6 cellular contexts compared by ENCODE assay signal in genomic region chr1:153679337-153680119, GRCh38. TPM values are rescaled to one million over a fixed set of nuclear protein-coding genes. Genes with fewer than 3 reads are reported as not detected.
DNase-seq lines count a peak whose midpoint lies in the region; ATAC-seq, FAIRE-seq and TF ChIP-seq lines count a peak whose summit lies in the region.

No MANE protein-coding gene starts in this region.

- POLR2A ChIA-PET in A549 (lab: Yijun Ruan, JAX), result interaction anchor here (0.8 kb wide), 1 partner anchor 48 kb away, joined by 6 read pairs; the partner anchor contains the start of gene INTS3

- no peak for TF ChIP-seq EP300 in A549 (IDR thresholded peaks at IDR 0.05)

- peak overlapping the region; percentile 21 for H2AFZ ChIP-seq in fibroblast of lung (ENCODE audit: low read length)

- H3K27me3 ChIP-seq in SJSA1 (replicated peaks), result peaks cover 40% of the 10 kb centered on the region
- peaks cover 41% of the 10 kb centered on the region for H3K27me3 ChIP-seq in fibroblast of lung (ENCODE audit: control insufficient read depth, insufficient read depth, low read length)

- H3K9me3 ChIP-seq in A549 (no peaks in the 10 kb centered on the region), SJSA1 (replicated peaks) (peaks cover 4% of the 10 kb centered on the region; the same call in 1 of the 2 replicates), fibroblast of lung (ENCODE audit: control insufficient read depth, insufficient read depth, low read depth, low read length) (no peaks in the 10 kb centered on the region)

- H4K20me1 ChIP-seq in fibroblast of lung (ENCODE audit: control insufficient read depth, extremely low read depth, insufficient read depth, low read length), result no peaks in the 10 kb centered on the region

- H3K4me2 ChIP-seq in A549, result peak overlapping the region; percentile 96
- H3K4me2 ChIP-seq in fibroblast of lung (ENCODE audit: extremely low read depth, insufficient read depth, low read length), result peak overlapping the region; percentile 75

- H3K9ac ChIP-seq in fibroblast of lung (ENCODE audit: insufficient read depth, low read length), result peak overlapping the region; percentile 7

- H3K36me3 ChIP-seq in SJSA1, result no peaks in the 10 kb centered on the region
- no peaks in the 10 kb centered on the region for H3K36me3 ChIP-seq in fibroblast of lung (ENCODE audit: control insufficient read depth, insufficient read depth, low read length)

- H3K4me1 ChIP-seq in A549 (peaks cover 16% of the 10 kb centered on the region; the same call in 2 of the 3 replicates), SJSA1 (replicated peaks) (peaks cover 18% of the 10 kb centered on the region), fibroblast of lung (ENCODE audit: control insufficient read depth, extremely low read depth, insufficient read depth, low read length) (peaks cover 10% of the 10 kb centered on the region)

- H3K27ac ChIP-seq in A549, result peak overlapping the region; percentile 48 to 81; a peak in 5 of 6 replicates
- H3K27ac ChIP-seq in SJSA1, result no peak overlapping the region
- no peak overlapping the region for H3K27ac ChIP-seq in fibroblast of lung (ENCODE audit: insufficient read depth, low read length)

- DNase-seq in A549 (ENCODE audit: low read depth in 1 of 2, low spot score in 1 of 2), result peak in 1 of 2 experiments; percentile 30
- peak in 1 of 2 experiments; percentile 18 for DNase-seq in SJSA1 (ENCODE audit: low read depth in 1 of 2, low spot score in 2 of 2)
- DNase-seq in fibroblast of lung (ENCODE audit: low read depth in 2 of 2), result no peak
- DNase-seq in stimulated activated CD4-positive, alpha-beta T cell treated with anti-CD3 and anti-CD28 coated beads, Interleukin-4, amount 100 ng/mL, for 4 hours, result peak; percentile 30 to 34
- no peak for DNase-seq in T1000 (lab: John Stamatoyannopoulos, UW)

- no peak for TF ChIP-seq POLR2A in A549 (IDR thresholded peaks at IDR 0.05; ENCODE audit: low read length)

- CTCF ChIA-PET in A549 (lab: Yijun Ruan, JAX), result interaction anchor here (1.0 to 9.1 kb wide), 13 partner anchors 14 to 327 kb away, joined by 3 to 130 read pairs (median 8); partner anchors contain the start of genes RAB13 and SLC27A3

- TF ChIP-seq CTCF in A549 (IDR thresholded peaks at IDR 0.05), result no peak
- TF ChIP-seq CTCF in fibroblast of lung (conservative IDR thresholded peaks at IDR 0.05 in 1 of 2, IDR thresholded peaks at IDR 0.05 in 1 of 2; ENCODE audit: low read depth in 1 of 2, low read length in 2 of 2), result no peak

- TF ChIP-seq RAD21 in A549 (conservative IDR thresholded peaks at IDR 0.05 in 1 of 2, IDR thresholded peaks at IDR 0.05 in 1 of 2), result no peak

- WGBS in A549 (ENCODE audit: missing lambda C conversion rate), result 74% methylated on average over 48 of the region's 73 CpGs

- H3K4me3 ChIP-seq in A549 (peak overlapping the region; percentile 48), SJSA1 (peak overlapping the region; percentile 25), fibroblast of lung (replicated peaks in 1 of 4; ENCODE audit: control extremely low read depth in 1 of 4, insufficient read depth in 1 of 4, low read depth in 3 of 4, low read length in 4 of 4) (peak overlapping the region; percentile 6 to 50 (median 36))

- ATAC-seq in A549 (peak; percentile 63 to 66), HG02642 (IDR thresholded peaks at IDR 0.05; ENCODE audit: poor library complexity, unreplicated experiment) (no peak)

- FAIRE-seq in A549 (lab: Jason Lieb, UNC), result no peak

- no peaks in the 10 kb centered on the region for H3K79me2 ChIP-seq in fibroblast of lung (ENCODE audit: control insufficient read depth, insufficient read depth, low read length)

TF ChIP-seq in A549, 52 proteins besides CTCF, POLR2A, EP300 and RAD21:
- TF ChIP-seq PHF8 (IDR thresholded peaks at IDR 0.05; ENCODE audit: borderline replicate concordance, low read depth) (no peak), NR3C1 (IDR thresholded peaks at IDR 0.05) (no peak), HDAC2 (IDR thresholded peaks at IDR 0.05) (no peak)

RNA-seq across cellular contexts. Expression of gene NPR1, which starts 1.0 kb away (rescaled TPM):
- polyA plus RNA-seq in A549 (2011; rRNA removed), result 0.34 and 0.39 TPM in 2 replicates
- 0.41 and 0.61 TPM in 2 replicates for polyA plus RNA-seq in A549 (2012; cell fraction: cytosol; rRNA removed)
- 1.5 and 1.6 TPM in 2 replicates for polyA plus RNA-seq in A549 (2012; cell fraction: nucleus; rRNA removed)
- polyA plus RNA-seq in A549 (2017; fragmentation: RNase III; extraction: RNeasy Plus Mini Kit Qiagen cat#74134 plus additional on column Dnase treatment), result 0.96 to 1.9 TPM (median 1.7 TPM) in 3 replicates
- 0.44 and 0.74 TPM in 2 replicates for polyA minus RNA-seq in A549 (2011; rRNA and poly(A)+ RNA removed)
- total RNA-seq in SJSA1 (2014; rRNA removed; shearing (Covaris generic)), result 0.05 TPM in 1 of 2 replicates, not detected in the other
- 0.66 and 2.1 TPM in 2 replicates for total RNA-seq in fibroblast of lung
- polyA plus RNA-seq in fibroblast of lung, result 0.14 and 0.60 TPM in 2 replicates
- polyA plus RNA-seq in fibroblast of lung (2012), result 0.26 and 0.93 TPM in 2 replicates
- 0.39 and 3.8 TPM in 2 replicates for polyA minus RNA-seq in fibroblast of lung (ENCODE audit: low replicate concordance)

RNA-seq across cellular contexts. Expression of gene ILF2, which starts 8.7 kb away (rescaled TPM):
- polyA plus RNA-seq in A549 (2011; rRNA removed) (285 and 339 TPM in 2 replicates), A549 (2017; fragmentation: RNase III; extraction: RNeasy Plus Mini Kit Qiagen cat#74134 plus additional on column Dnase treatment) (245 to 257 TPM (median 249 TPM) in 3 replicates), fibroblast of lung (235 and 344 TPM in 2 replicates)
- polyA plus RNA-seq in A549 (2012; cell fraction: cytosol; rRNA removed), result 249 and 261 TPM in 2 replicates
- polyA plus RNA-seq in A549 (2012; cell fraction: nucleus; rRNA removed), result 135 and 172 TPM in 2 replicates
- 222 and 228 TPM in 2 replicates for polyA minus RNA-seq in A549 (2011; rRNA and poly(A)+ RNA removed)
- 347 and 370 TPM in 2 replicates for total RNA-seq in SJSA1 (2014; rRNA removed; shearing (Covaris generic))
- 129 and 135 TPM in 2 replicates for total RNA-seq in fibroblast of lung
- 137 and 214 TPM in 2 replicates for polyA plus RNA-seq in fibroblast of lung (2012)
- 141 and 203 TPM in 2 replicates for polyA minus RNA-seq in fibroblast of lung (ENCODE audit: low replicate concordance)

RNA-seq across cellular contexts. Expression of gene SNAPIN, which starts 21.0 kb away (rescaled TPM):
- 70.1 and 71.4 TPM in 2 replicates for polyA plus RNA-seq in A549 (2011; rRNA removed)
- 48.9 and 54.9 TPM in 2 replicates for polyA plus RNA-seq in A549 (2012; cell fraction: cytosol; rRNA removed)
- 20.5 and 29.9 TPM in 2 replicates for polyA plus RNA-seq in A549 (2012; cell fraction: nucleus; rRNA removed)
- 46.6 to 52.6 TPM (median 50.5 TPM) in 3 replicates for polyA plus RNA-seq in A549 (2017; fragmentation: RNase III; extraction: RNeasy Plus Mini Kit Qiagen cat#74134 plus additional on column Dnase treatment)
- polyA minus RNA-seq in A549 (2011; rRNA and poly(A)+ RNA removed), result 26.3 and 27.6 TPM in 2 replicates
- total RNA-seq in SJSA1 (2014; rRNA removed; shearing (Covaris generic)), result 48.0 and 59.3 TPM in 2 replicates
- total RNA-seq in fibroblast of lung, result 72.7 and 76.5 TPM in 2 replicates
- 52.0 and 56.8 TPM in 2 replicates for polyA plus RNA-seq in fibroblast of lung
- 49.7 and 52.3 TPM in 2 replicates for polyA plus RNA-seq in fibroblast of lung (2012)
- 17.7 and 20.9 TPM in 2 replicates for polyA minus RNA-seq in fibroblast of lung (ENCODE audit: low replicate concordance)

RNA-seq across cellular contexts. Expression of gene CHTOP, which starts 45.7 kb away (rescaled TPM):
- 81.6 and 98.1 TPM in 2 replicates for polyA plus RNA-seq in A549 (2011; rRNA removed)
- polyA plus RNA-seq in A549 (2012; cell fraction: cytosol; rRNA removed), result 59.1 and 75.5 TPM in 2 replicates
- 64.3 and 83.5 TPM in 2 replicates for polyA plus RNA-seq in A549 (2012; cell fraction: nucleus; rRNA removed)
- 76.1 to 87.8 TPM (median 79.2 TPM) in 3 replicates for polyA plus RNA-seq in A549 (2017; fragmentation: RNase III; extraction: RNeasy Plus Mini Kit Qiagen cat#74134 plus additional on column Dnase treatment)
- polyA minus RNA-seq in A549 (2011; rRNA and poly(A)+ RNA removed), result 45.5 and 48.5 TPM in 2 replicates
- total RNA-seq in SJSA1 (2014; rRNA removed; shearing (Covaris generic)), result 31.0 and 50.8 TPM in 2 replicates
- 22.6 and 34.0 TPM in 2 replicates for total RNA-seq in fibroblast of lung
- 47.6 and 52.2 TPM in 2 replicates for polyA plus RNA-seq in fibroblast of lung
- 43.4 and 55.4 TPM in 2 replicates for polyA plus RNA-seq in fibroblast of lung (2012)
- 9.3 and 14.1 TPM in 2 replicates for polyA minus RNA-seq in fibroblast of lung (ENCODE audit: low replicate concordance)

RNA-seq across cellular contexts. Expression of gene INTS3, which starts 48.3 kb away (rescaled TPM):
- polyA plus RNA-seq in A549 (2011; rRNA removed), result 34.1 and 44.0 TPM in 2 replicates
- 19.6 and 22.4 TPM in 2 replicates for polyA plus RNA-seq in A549 (2012; cell fraction: cytosol; rRNA removed)
- polyA plus RNA-seq in A549 (2012; cell fraction: nucleus; rRNA removed), result 64.2 and 82.8 TPM in 2 replicates
- 21.5 to 25.1 TPM (median 23.5 TPM) in 3 replicates for polyA plus RNA-seq in A549 (2017; fragmentation: RNase III; extraction: RNeasy Plus Mini Kit Qiagen cat#74134 plus additional on column Dnase treatment)
- 41.3 and 50.5 TPM in 2 replicates for polyA minus RNA-seq in A549 (2011; rRNA and poly(A)+ RNA removed)
- 17.2 and 23.4 TPM in 2 replicates for total RNA-seq in SJSA1 (2014; rRNA removed; shearing (Covaris generic))
- total RNA-seq in fibroblast of lung, result 30.0 and 37.3 TPM in 2 replicates
- 31.4 and 42.2 TPM in 2 replicates for polyA plus RNA-seq in fibroblast of lung
- polyA plus RNA-seq in fibroblast of lung (2012), result 21.9 and 31.0 TPM in 2 replicates
- polyA minus RNA-seq in fibroblast of lung (ENCODE audit: low replicate concordance), result 62.4 and 69.9 TPM in 2 replicates

Comparison
In these comparisons a context has a peak if more than half of its experiments do, and no peak if none do; other contexts are left out.
1. DNase-seq: peak in stimulated activated CD4-positive, alpha-beta T cell treated with anti-CD3 and anti-CD28 coated beads, Interleukin-4, amount 100 ng/mL, for 4 hours (2 of 2); none in fibroblast of lung (0 of 2) and T1000 (single experiment).
2. H3K27ac ChIP-seq: peak in A549 (2 of 2); none in SJSA1 (single experiment) and fibroblast of lung (single experiment).
3. Peak in every context shown above with its lines, with median percentiles within 50 percentile points of each other: H3K4me3 ChIP-seq.